Comparison of ENCODE assay signal across 1 cellular context in the genomic region with DNA sequence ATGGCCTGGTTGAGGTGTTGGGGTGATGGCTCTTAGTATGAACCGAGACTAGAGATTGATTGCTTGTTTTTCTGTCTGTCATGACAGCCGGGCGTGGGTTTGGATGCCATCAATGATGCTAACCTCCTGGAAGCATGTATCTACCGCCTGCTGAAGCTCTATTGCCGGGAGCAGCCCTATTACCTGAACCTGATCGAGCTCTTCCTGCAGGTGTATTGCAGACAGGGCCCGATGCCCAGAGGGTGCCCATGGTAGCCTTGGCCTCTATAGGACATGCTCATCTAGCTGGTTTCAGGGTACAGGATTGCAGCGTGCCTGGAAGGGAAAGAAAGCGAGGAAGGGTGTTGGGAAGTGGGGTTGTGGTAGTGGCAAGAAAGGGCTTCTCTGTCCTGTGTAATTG.
A peak's percentile ranks its signal among the peaks of the same experiment; 100 is the strongest.
TF ChIP-seq lines count a peak whose summit lies in the region.

No MANE protein-coding gene starts in this region.

TF ChIP-seq in K562, 482 proteins besides CTCF, POLR2A, EP300 and RAD21:
- TF ChIP-seq, protein P1, sequence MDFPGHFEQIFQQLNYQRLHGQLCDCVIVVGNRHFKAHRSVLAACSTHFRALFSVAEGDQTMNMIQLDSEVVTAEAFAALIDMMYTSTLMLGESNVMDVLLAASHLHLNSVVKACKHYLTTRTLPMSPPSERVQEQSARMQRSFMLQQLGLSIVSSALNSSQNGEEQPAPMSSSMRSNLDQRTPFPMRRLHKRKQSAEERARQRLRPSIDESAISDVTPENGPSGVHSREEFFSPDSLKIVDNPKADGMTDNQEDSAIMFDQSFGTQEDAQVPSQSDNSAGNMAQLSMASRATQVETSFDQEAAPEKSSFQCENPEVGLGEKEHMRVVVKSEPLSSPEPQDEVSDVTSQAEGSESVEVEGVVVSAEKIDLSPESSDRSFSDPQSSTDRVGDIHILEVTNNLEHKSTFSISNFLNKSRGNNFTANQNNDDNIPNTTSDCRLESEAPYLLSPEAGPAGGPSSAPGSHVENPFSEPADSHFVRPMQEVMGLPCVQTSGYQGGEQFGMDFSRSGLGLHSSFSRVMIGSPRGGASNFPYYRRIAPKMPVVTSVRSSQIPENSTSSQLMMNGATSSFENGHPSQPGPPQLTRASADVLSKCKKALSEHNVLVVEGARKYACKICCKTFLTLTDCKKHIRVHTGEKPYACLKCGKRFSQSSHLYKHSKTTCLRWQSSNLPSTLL (IDR thresholded peaks at IDR 0.05), result no peak
- 0 out of 2 replicates have a peak, but pooled peaks have one; percentile 2 for TF ChIP-seq POLR2AphosphoS5 (IDR thresholded peaks at IDR 0.05; ENCODE audit: control insufficient read depth, insufficient read depth, low read depth, low read length)
